34 cellular contexts compared by ENCODE assay signal in the genomic region with DNA sequence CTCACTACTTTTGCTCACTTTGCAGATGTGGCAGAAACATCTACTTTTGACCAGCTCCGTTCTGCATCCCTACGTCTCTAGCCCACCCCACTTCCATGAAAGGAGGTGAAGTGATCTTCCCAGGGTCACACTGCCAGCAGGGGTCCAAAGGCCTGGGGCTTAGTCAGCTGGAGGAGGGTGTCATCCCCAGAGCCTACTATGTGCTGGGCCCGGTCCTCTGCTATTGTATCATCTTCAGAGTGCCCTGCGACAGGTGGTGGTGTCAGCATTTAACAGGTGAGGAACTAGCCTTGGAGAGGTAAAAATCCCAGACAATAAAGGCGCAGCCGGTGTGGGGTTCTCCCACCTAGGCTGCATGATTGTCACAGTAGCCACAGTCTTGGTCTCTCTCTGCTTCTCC. TPM values are rescaled to one million over a fixed set of nuclear protein-coding genes. Genes with fewer than 3 reads are reported as not detected.
"Had no signal": no experiment of that assay in that cellular context is flagged by ENCODE, and none has a peak within 500 bp of the region (broad histone marks: within the 10 kb centered on the region; RNA-seq: fewer than 3 reads in every experiment).

No MANE protein-coding gene starts in this region.

- H3K27ac Mint-ChIP-seq: mesothelial cell of epicardium; naive B cell; neural progenitor cell; stimulated activated naive B cell treated with anti-CD40 and anti-IgM and Interleukin-4, amounts not matched to agents 10 μg/mL and 1 μg/mL and 100 μg/mL, for 72 hours had no signal

- H3K4me2 ChIP-seq: neural progenitor cell had no signal

- H3K9me3 ChIP-seq: left ventricle myocardium inferior, pancreas, prostate gland, sigmoid colon, stomach, testis, thyroid gland, transverse colon, upper lobe of left lung, vagina had no signal

- DNase-seq: hypothalamus; immature natural killer cell; left ventricle myocardium inferior; mesendoderm; naive B cell; natural killer cell; nephron progenitor cell; retina; right cardiac atrium; sigmoid colon; small intestine; stimulated activated CD4-positive, alpha-beta T cell treated with anti-CD3 and anti-CD28 coated beads, Interleukin-1b, Interleukin-23, amount 100 ng/mL, for 48 hours; stimulated activated CD4-positive, alpha-beta T cell treated with anti-CD3 and anti-CD28 coated beads, Interleukin-2, amount 100 ng/mL, for 48 hours; stimulated activated CD4-positive, alpha-beta T cell treated with anti-CD3 and anti-CD28 coated beads, Interleukin-4, amount 100 ng/mL, for 4 hours; stimulated activated CD8-positive, alpha-beta memory T cell treated with anti-CD3 and anti-CD28 coated beads, Interleukin-4, amount 100 ng/mL, for 48 hours; stimulated activated naive B cell treated with anti-CD40 and anti-IgM and Interleukin-4, amounts not matched to agents 10 μg/mL and 1 μg/mL and 100 μg/mL, for 72 hours; stimulated activated naive CD8-positive, alpha-beta T cell treated with anti-CD3 and anti-CD28 coated beads, Interleukin-15, Interleukin-2, amounts not matched to agents 100 U/mL and 50 U/mL, for 24 hours; stomach; testis; thyroid gland; transverse colon; upper lobe of left lung had no signal

- H3K4me1 ChIP-seq: prostate gland, testis had no signal

- H3K27ac ChIP-seq: left ventricle myocardium inferior, neural progenitor cell, pancreas, prostate gland, sigmoid colon, stomach, testis, thyroid gland, transverse colon, upper lobe of left lung, vagina had no signal

- H3K27me3 ChIP-seq: testis, vagina had no signal

- H3K9me3 Mint-ChIP-seq: mesothelial cell of epicardium; nephron progenitor cell; neural progenitor cell; stimulated activated naive B cell treated with anti-CD40 and anti-IgM and Interleukin-4, amounts not matched to agents 10 μg/mL and 1 μg/mL and 100 μg/mL, for 72 hours had no signal

- H3K4me3 ChIP-seq: left ventricle myocardium inferior, lung, neural progenitor cell, pancreas, prostate gland, sigmoid colon, stomach, testis, thyroid gland, transverse colon, upper lobe of left lung, vagina had no signal

- H3K36me3 Mint-ChIP-seq: immature natural killer cell; mesothelial cell of epicardium; natural killer cell; neural progenitor cell; stimulated activated naive B cell treated with anti-CD40 and anti-IgM and Interleukin-4, amounts not matched to agents 10 μg/mL and 1 μg/mL and 100 μg/mL, for 72 hours had no signal

- H3K9ac ChIP-seq: neural progenitor cell had no signal

- H3K36me3 ChIP-seq: left ventricle myocardium inferior, neural progenitor cell, pancreas, prostate gland, sigmoid colon, stomach, thyroid gland, transverse colon, upper lobe of left lung, vagina had no signal

- FAIRE-seq: islet of Langerhans, pancreas, small intestine had no signal

- H3K4me3 Mint-ChIP-seq: immature natural killer cell; mesothelial cell of epicardium; naive B cell; natural killer cell; nephron progenitor cell; neural progenitor cell; stimulated activated naive B cell treated with anti-CD40 and anti-IgM and Interleukin-4, amounts not matched to agents 10 μg/mL and 1 μg/mL and 100 μg/mL, for 72 hours had no signal

- H2AFZ ChIP-seq: neural progenitor cell had no signal

- ATAC-seq: natural killer cell; pancreas; right cardiac atrium; stimulated activated naive B cell treated with anti-CD40 and anti-IgM and Interleukin-4, amounts not matched to agents 10 μg/mL and 1 μg/mL and 100 μg/mL, for 72 hours; stimulated activated naive CD8-positive, alpha-beta T cell treated with anti-CD3 and anti-CD28 coated beads, Interleukin-15, Interleukin-2, amounts not matched to agents 100 U/mL and 50 U/mL, for 24 hours had no signal

RNA-seq across cellular contexts. Expression of gene BSND, which starts 5.6 kb away (rescaled TPM):
- total RNA-seq: kidney epithelial cell, left ventricle myocardium inferior, lower leg skin, lung, mononuclear cell, natural killer cell, omental fat pad, pancreas, right cardiac atrium, sigmoid colon, stomach, thyroid gland, transverse colon, urinary bladder, vagina had no signal
- polyA plus RNA-seq: immature natural killer cell, right cardiac atrium, sigmoid colon, stomach, urinary bladder had no signal

RNA-seq across cellular contexts. Expression of gene TMEM61, which starts 12.7 kb away (rescaled TPM):
- total RNA-seq: left ventricle myocardium inferior, mononuclear cell, natural killer cell, omental fat pad, right cardiac atrium, urinary bladder had no signal
- polyA plus RNA-seq: immature natural killer cell had no signal

RNA-seq across cellular contexts. Expression of gene PCSK9, which starts 46.2 kb away (rescaled TPM):
- total RNA-seq: left ventricle myocardium inferior, mononuclear cell, natural killer cell, right cardiac atrium, thyroid gland had no signal
- polyA plus RNA-seq: immature natural killer cell had no signal
